1 cellular context compared by ENCODE assay signal in the genomic region with DNA sequence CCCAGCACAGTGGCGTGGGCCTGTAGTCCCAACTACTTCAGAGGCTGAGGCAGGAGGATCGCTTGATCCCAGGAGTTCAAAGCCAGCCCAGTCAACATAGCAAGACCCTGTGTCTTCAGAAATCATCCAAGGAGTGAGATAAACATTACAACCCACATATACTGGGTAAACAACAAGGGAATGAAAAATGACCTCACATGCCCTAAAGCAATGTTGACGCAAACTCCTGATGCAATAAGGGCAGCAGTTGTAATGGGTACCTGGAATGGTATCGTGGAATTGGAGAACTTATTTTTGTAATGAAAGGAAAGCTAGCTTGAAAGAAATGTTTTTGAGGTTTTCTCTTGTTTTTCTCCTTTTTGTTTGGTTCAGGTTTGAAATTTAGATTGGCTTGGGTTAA.
TF ChIP-seq lines count a peak whose summit lies in the region.

No MANE protein-coding gene starts in this region.

TF ChIP-seq in GM23338, 12 proteins besides CTCF, POLR2A, EP300 and RAD21 (continued from another document):
- no peak for TF ChIP-seq EZH2phosphoT487 (IDR thresholded peaks at IDR 0.05; ENCODE audit: unreplicated experiment)
- no peak for TF ChIP-seq ZNF114 (CRISPR knock-in tag; IDR thresholded peaks at IDR 0.05)
- TF ChIP-seq STAT1 (IDR thresholded peaks at IDR 0.05; ENCODE audit: unreplicated experiment): no peak
- no peak for TF ChIP-seq CREB1 (CRISPR knock-in tag; IDR thresholded peaks at IDR 0.05; ENCODE audit: low read depth)
